8 cellular contexts compared by ENCODE assay signal in genomic region chr6:36692220-36692619, GRCh38. TPM values are rescaled to one million over a fixed set of nuclear protein-coding genes. Genes with fewer than 3 reads are reported as not detected.
DNase-seq lines count a peak whose midpoint lies in the region; ATAC-seq and TF ChIP-seq lines count a peak whose summit lies in the region.

No MANE protein-coding gene starts in this region.

- ATAC-seq in GM21529 (IDR thresholded peaks at IDR 0.05; ENCODE audit: unreplicated experiment) = peak; percentile 74

- intact Hi-C loops in cardiac septum (cut with DNase I) = no loop called here

- no peak overlapping the region for H3K27ac Mint-ChIP-seq in glutamatergic neuron (ENCODE audit: unreplicated experiment)

- DNase-seq in GF-D8 (lab: John Stamatoyannopoulos, UW) = peak; percentile 68
- peak; percentile 81 for DNase-seq in OCI-M1 (lab: John Stamatoyannopoulos, UW)
- DNase-seq in cardiac septum (ENCODE audit: low spot score) = peak; percentile 88
- no peak for DNase-seq in NCI-H524 treated with DMSO at 0.1 percent for 48 hours (lab: John Stamatoyannopoulos, UW)
- DNase-seq in iPS-NIHi11 (ENCODE audit: low spot score) = no peak
- DNase-seq in glutamatergic neuron = no peak
- DNase-seq in NCI-H2171 treated with DMSO at 0.1 percent for 48 hours (lab: John Stamatoyannopoulos, UW) = no peak

- H3K27me3 Mint-ChIP-seq in glutamatergic neuron (ENCODE audit: unreplicated experiment) = peaks cover 8% of the 10 kb centered on the region

- no peak for TF ChIP-seq CTCF in glutamatergic neuron (IDR thresholded peaks at IDR 0.05; ENCODE audit: partially characterized antibody, unreplicated experiment)

- no peaks in the 10 kb centered on the region for H3K36me3 Mint-ChIP-seq in glutamatergic neuron (ENCODE audit: unreplicated experiment)

- peaks cover 2% of the 10 kb centered on the region for H3K4me1 Mint-ChIP-seq in glutamatergic neuron (ENCODE audit: low read depth, unreplicated experiment)

- no peaks in the 10 kb centered on the region for H3K9me3 Mint-ChIP-seq in glutamatergic neuron (ENCODE audit: unreplicated experiment)

- no peak overlapping the region for H3K4me3 Mint-ChIP-seq in glutamatergic neuron (ENCODE audit: unreplicated experiment)

RNA-seq across cellular contexts. Expression of gene RAB44, which starts 5.4 kb away (rescaled TPM):
- 0.11 TPM for total RNA-seq in cardiac septum
- not detected for total RNA-seq in glutamatergic neuron (ENCODE audit: unreplicated experiment)

RNA-seq across cellular contexts. Expression of gene CDKN1A, which starts 13.7 kb away (rescaled TPM):
- 113 TPM for total RNA-seq in cardiac septum
- total RNA-seq in glutamatergic neuron (ENCODE audit: unreplicated experiment) = 41.3 TPM

Comparison
In these comparisons a context has a peak if more than half of its experiments do, and no peak if none do; other contexts are left out.
1. DNase-seq: peak in GF-D8 (single experiment), OCI-M1 (single experiment) and cardiac septum (single experiment); none in NCI-H524 treated with DMSO at 0.1 percent for 48 hours (single experiment), iPS-NIHi11 (single experiment), glutamatergic neuron (single experiment) and NCI-H2171 treated with DMSO at 0.1 percent for 48 hours (single experiment).